ENCODE assay signal across 26 cellular contexts in genomic region chr1:202146279-202146678, GRCh38. TPM values are rescaled to one million over a fixed set of nuclear protein-coding genes. Genes with fewer than 3 reads are reported as not detected.
DNase-seq lines count a peak whose midpoint lies in the region; TF ChIP-seq lines count a peak whose summit lies in the region.
"Had no signal": no experiment of that assay in that cellular context is flagged by ENCODE, and none has a peak within 500 bp of the region (broad histone marks: within the 10 kb centered on the region; RNA-seq: fewer than 3 reads in every experiment).

No MANE protein-coding gene starts in this region.

- peak overlapping the region in 9 of 11 experiments; percentile 5 to 99 (median 96); a peak in 11 of 22 replicates for H3K4me2 ChIP-seq in BLaER1 treated with 17β-estradiol and CSF1 and Interleukin-3, amounts not matched to agents 10 nM and 100 nM

- H3K4me3 ChIP-seq in BLaER1 treated with 17β-estradiol and CSF1 and Interleukin-3, amounts not matched to agents 10 nM and 100 nM: no peak overlapping the region
- H3K4me3 ChIP-seq: colonic mucosa, left ventricle myocardium inferior, prostate gland, SJCRH30, stomach, tibial nerve had no signal

- H4K20me1 ChIP-seq in BLaER1 treated with 17β-estradiol and CSF1 and Interleukin-3, amounts not matched to agents 10 nM and 100 nM: peaks cover 21 to 88% (median 56%) of the 10 kb centered on the region in 11 experiments

- peak overlapping the region; percentile 51 for H3K4me3 Mint-ChIP-seq in activated T-helper 1 cell treated with anti-CD3 and anti-CD28 coated beads, Interleukin-12 subunit alpha, Interleukin-12 subunit beta, Interleukin-2, Interleukin-4 antibody, amounts not matched to agents 30 ng/mL and 10 ng/mL and 1 ng/mL, durations not matched to agents 14 hours and 24 hours and 36 hours
- H3K4me3 Mint-ChIP-seq in nephron: peak overlapping the region; percentile 63 to 94 (median 67)

- TF ChIP-seq CTCF in nephron (IDR thresholded peaks at IDR 0.05; ENCODE audit: unreplicated experiment in 3 of 3): no peak

- H3K27ac Mint-ChIP-seq in activated T-helper 1 cell treated with anti-CD3 and anti-CD28 coated beads, Interleukin-12 subunit alpha, Interleukin-12 subunit beta, Interleukin-2, Interleukin-4 antibody, amounts not matched to agents 30 ng/mL and 10 ng/mL and 1 ng/mL, durations not matched to agents 14 hours and 24 hours and 36 hours: peak overlapping the region; percentile 23
- H3K27ac Mint-ChIP-seq in nephron: peak overlapping the region in 1 of 3 experiments; percentile 44

- DNase-seq in NCI-H82 (lab: John Stamatoyannopoulos, UW): peak; percentile 37
- no peak for DNase-seq in NCI-H82 treated with DMSO at 0.1 percent for 48 hours (lab: John Stamatoyannopoulos, UW; ENCODE audit: unreplicated experiment)
- no peak for DNase-seq in activated T-helper 1 cell treated with anti-CD3 and anti-CD28 coated beads, Interleukin-12 subunit alpha, Interleukin-12 subunit beta, Interleukin-2, Interleukin-4 antibody, amounts not matched to agents 30 ng/mL and 10 ng/mL and 1 ng/mL, durations not matched to agents 14 hours and 24 hours and 36 hours (ENCODE audit: low spot score)
- DNase-seq in SHP77 (lab: John Stamatoyannopoulos, UW): no peak
- no peak for DNase-seq in amygdala (lab: John Stamatoyannopoulos, UW)
- no peak for DNase-seq in C1 segment of cervical spinal cord (lab: John Stamatoyannopoulos, UW)
- DNase-seq: activated CD4-positive, alpha-beta T cell treated with anti-CD3 and anti-CD28 coated beads for 4 hours; colonic mucosa; effector memory CD4-positive, alpha-beta T cell; foreskin fibroblast; H7; KG1; left ventricle myocardium inferior; midbrain; NCI-H1436 treated with DMSO at 0.1 percent for 48 hours; NCI-H2171 treated with DMSO at 0.1 percent for 48 hours; NCI-H526; SJCRH30; stimulated activated CD4-positive, alpha-beta T cell treated with anti-CD3 and anti-CD28 coated beads, Interleukin-15, amount 100 ng/mL, for 24 hours; stomach had no signal

- H3K27ac ChIP-seq in BLaER1 treated with 17β-estradiol and CSF1 and Interleukin-3, amounts not matched to agents 10 nM and 100 nM: no peak overlapping the region
- H3K27ac ChIP-seq: 22Rv1, colonic mucosa, left ventricle myocardium inferior, prostate gland, SJCRH30, stomach had no signal

- peaks cover 29% of the 10 kb centered on the region for H3K36me3 Mint-ChIP-seq in activated T-helper 1 cell treated with anti-CD3 and anti-CD28 coated beads, Interleukin-12 subunit alpha, Interleukin-12 subunit beta, Interleukin-2, Interleukin-4 antibody, amounts not matched to agents 30 ng/mL and 10 ng/mL and 1 ng/mL, durations not matched to agents 14 hours and 24 hours and 36 hours (ENCODE audit: low read depth)
- H3K36me3 Mint-ChIP-seq in nephron (ENCODE audit: low read depth): no peaks in the 10 kb centered on the region

- H3K27me3 Mint-ChIP-seq in activated T-helper 1 cell treated with anti-CD3 and anti-CD28 coated beads, Interleukin-12 subunit alpha, Interleukin-12 subunit beta, Interleukin-2, Interleukin-4 antibody, amounts not matched to agents 30 ng/mL and 10 ng/mL and 1 ng/mL, durations not matched to agents 14 hours and 24 hours and 36 hours (ENCODE audit: insufficient read depth): no peaks in the 10 kb centered on the region
- peaks cover 7% of the 10 kb centered on the region for H3K27me3 Mint-ChIP-seq in nephron (ENCODE audit: low read depth)

- intact Hi-C loops in activated T-helper 1 cell treated with anti-CD3 and anti-CD28 coated beads, Interleukin-12 subunit alpha, Interleukin-12 subunit beta, Interleukin-2, Interleukin-4 antibody, amounts not matched to agents 30 ng/mL and 10 ng/mL and 1 ng/mL, durations not matched to agents 14 hours and 24 hours and 36 hours (cut with micrococcal nuclease): loop anchor here (10.0 kb wide), 1 partner anchor 1479 kb away; the partner anchor contains the start of gene ATP2B4

- H3K9me3 Mint-ChIP-seq in activated T-helper 1 cell treated with anti-CD3 and anti-CD28 coated beads, Interleukin-12 subunit alpha, Interleukin-12 subunit beta, Interleukin-2, Interleukin-4 antibody, amounts not matched to agents 30 ng/mL and 10 ng/mL and 1 ng/mL, durations not matched to agents 14 hours and 24 hours and 36 hours: no peaks in the 10 kb centered on the region
- H3K9me3 Mint-ChIP-seq in nephron: no peaks in the 10 kb centered on the region

- peaks cover 29 to 70% (median 39%) of the 10 kb centered on the region in 10 experiments for H3K4me1 ChIP-seq in BLaER1 treated with 17β-estradiol and CSF1 and Interleukin-3, amounts not matched to agents 10 nM and 100 nM
- H3K4me1 ChIP-seq: colonic mucosa had no signal

- H3K27me3 ChIP-seq in BLaER1 treated with 17β-estradiol and CSF1 and Interleukin-3, amounts not matched to agents 10 nM and 100 nM: no peaks in the 10 kb centered on the region
- H3K27me3 ChIP-seq: colonic mucosa, stomach, tibial nerve had no signal

- peaks cover 26% of the 10 kb centered on the region for H3K4me1 Mint-ChIP-seq in activated T-helper 1 cell treated with anti-CD3 and anti-CD28 coated beads, Interleukin-12 subunit alpha, Interleukin-12 subunit beta, Interleukin-2, Interleukin-4 antibody, amounts not matched to agents 30 ng/mL and 10 ng/mL and 1 ng/mL, durations not matched to agents 14 hours and 24 hours and 36 hours (ENCODE audit: low read depth)
- H3K4me1 Mint-ChIP-seq in nephron: peaks cover 12% of the 10 kb centered on the region

- H3K9me3 ChIP-seq in BLaER1 treated with 17β-estradiol and CSF1 and Interleukin-3, amounts not matched to agents 10 nM and 100 nM (replicated peaks in 1 of 11): no peaks in the 10 kb centered on the region
- H3K9me3 ChIP-seq: colonic mucosa, left ventricle myocardium inferior, prostate gland, SJCRH30, stomach, tibial nerve had no signal

- H3K9ac ChIP-seq in BLaER1 treated with 17β-estradiol and CSF1 and Interleukin-3, amounts not matched to agents 10 nM and 100 nM: peak overlapping the region in 5 of 11 experiments; percentile 48 to 99 (median 97); a peak in 5 of 22 replicates

- H3K36me3 ChIP-seq in BLaER1 treated with 17β-estradiol and CSF1 and Interleukin-3, amounts not matched to agents 10 nM and 100 nM: peaks cover 54 to 67% (median 58%) of the 10 kb centered on the region in 11 experiments
- H3K36me3 ChIP-seq: colonic mucosa, left ventricle myocardium inferior, prostate gland, SJCRH30, tibial nerve had no signal

RNA-seq across cellular contexts. Expression of gene ARL8A, which starts 1.7 kb away (rescaled TPM):
- 56.6 and 69.0 TPM in 2 replicates for total RNA-seq in activated T-helper 1 cell treated with anti-CD3 and anti-CD28 coated beads, Interleukin-12 subunit alpha, Interleukin-12 subunit beta, Interleukin-2, Interleukin-4 antibody, amounts not matched to agents 30 ng/mL and 10 ng/mL and 1 ng/mL, durations not matched to agents 14 hours and 24 hours and 36 hours

RNA-seq across cellular contexts. Expression of gene PTPN7, which starts 14.1 kb away (rescaled TPM):
- 584 and 597 TPM in 2 replicates for total RNA-seq in activated T-helper 1 cell treated with anti-CD3 and anti-CD28 coated beads, Interleukin-12 subunit alpha, Interleukin-12 subunit beta, Interleukin-2, Interleukin-4 antibody, amounts not matched to agents 30 ng/mL and 10 ng/mL and 1 ng/mL, durations not matched to agents 14 hours and 24 hours and 36 hours
- total RNA-seq: HT1080 had no signal

RNA-seq across cellular contexts. Expression of gene GPR37L1, which starts 23.6 kb away (rescaled TPM):
- not detected in 2 replicates for total RNA-seq in activated T-helper 1 cell treated with anti-CD3 and anti-CD28 coated beads, Interleukin-12 subunit alpha, Interleukin-12 subunit beta, Interleukin-2, Interleukin-4 antibody, amounts not matched to agents 30 ng/mL and 10 ng/mL and 1 ng/mL, durations not matched to agents 14 hours and 24 hours and 36 hours
- total RNA-seq: HT1080 had no signal

RNA-seq across cellular contexts. Expression of gene LGR6, which starts 47.3 kb away (rescaled TPM):
- not detected in 2 replicates for total RNA-seq in activated T-helper 1 cell treated with anti-CD3 and anti-CD28 coated beads, Interleukin-12 subunit alpha, Interleukin-12 subunit beta, Interleukin-2, Interleukin-4 antibody, amounts not matched to agents 30 ng/mL and 10 ng/mL and 1 ng/mL, durations not matched to agents 14 hours and 24 hours and 36 hours
- total RNA-seq: HT1080, SJCRH30 had no signal
